ENCODE assay signal across 21 cellular contexts in genomic region chr17:56274491-56274890, GRCh38.
"Had no signal": no experiment of that assay in that cellular context is flagged by ENCODE, and none has a peak within 500 bp of the region (broad histone marks: within the 10 kb centered on the region; RNA-seq: fewer than 3 reads in every experiment).

No MANE protein-coding gene starts in this region.

- H3K9me3 ChIP-seq: esophagus squamous epithelium, gastroesophageal sphincter, neutrophil, psoas muscle, stomach had no signal

- H3K27me3 ChIP-seq: esophagus squamous epithelium, gastroesophageal sphincter, neutrophil, stomach had no signal

- DNase-seq: effector memory CD8-positive, alpha-beta T cell; esophagus squamous epithelium; foreskin fibroblast; glutamatergic neuron; islet precursor cell; mammary epithelial cell; naive thymus-derived CD4-positive, alpha-beta T cell; nephron progenitor cell; psoas muscle; retina; stimulated activated CD4-positive, alpha-beta T cell treated with anti-CD3 and anti-CD28 coated beads, Interleukin-2, amount 100 ng/mL, for 24 hours; stimulated activated CD4-positive, alpha-beta T cell treated with anti-CD3 and anti-CD28 coated beads, Interleukin-4, amount 100 ng/mL, for 4 hours; stimulated activated naive B cell treated with anti-CD40 and anti-IgM and Interleukin-4, amounts not matched to agents 10 μg/mL and 1 μg/mL and 100 μg/mL, for 72 hours; stomach; substantia nigra; trophoblast cell had no signal

- ATAC-seq: effector memory CD8-positive, alpha-beta T cell; gastroesophageal sphincter; left lobe of liver; naive thymus-derived CD4-positive, alpha-beta T cell; psoas muscle; sciatic nerve; stimulated activated naive B cell treated with anti-CD40 and anti-IgM and Interleukin-4, amounts not matched to agents 10 μg/mL and 1 μg/mL and 100 μg/mL, for 72 hours had no signal

- H3K4me1 ChIP-seq: esophagus squamous epithelium, gastroesophageal sphincter, psoas muscle, stomach had no signal

- H3K36me3 ChIP-seq: esophagus squamous epithelium, gastroesophageal sphincter, neutrophil, stomach had no signal

- H3K27ac ChIP-seq: epithelial cell of prostate, esophagus squamous epithelium, gastroesophageal sphincter, neutrophil, psoas muscle, stomach had no signal

- H3K4me3 ChIP-seq: esophagus squamous epithelium, gastroesophageal sphincter, psoas muscle, stomach had no signal
